4 cellular contexts compared by ENCODE assay signal in genomic region chr19:35028600-35028885, GRCh38. TPM values are rescaled to one million over a fixed set of nuclear protein-coding genes. Genes with fewer than 3 reads are reported as not detected.
"Had no signal": no experiment of that assay in that cellular context is flagged by ENCODE, and none has a peak within 500 bp of the region (broad histone marks: within the 10 kb centered on the region; RNA-seq: fewer than 3 reads in every experiment).

No MANE protein-coding gene starts in this region.

RNA-seq across cellular contexts. Expression of gene HPN, which starts 13.0 kb away (rescaled TPM):
- total RNA-seq: esophagus mucosa, osteocyte, temporal lobe, vagina had no signal
